In the genomic region with DNA sequence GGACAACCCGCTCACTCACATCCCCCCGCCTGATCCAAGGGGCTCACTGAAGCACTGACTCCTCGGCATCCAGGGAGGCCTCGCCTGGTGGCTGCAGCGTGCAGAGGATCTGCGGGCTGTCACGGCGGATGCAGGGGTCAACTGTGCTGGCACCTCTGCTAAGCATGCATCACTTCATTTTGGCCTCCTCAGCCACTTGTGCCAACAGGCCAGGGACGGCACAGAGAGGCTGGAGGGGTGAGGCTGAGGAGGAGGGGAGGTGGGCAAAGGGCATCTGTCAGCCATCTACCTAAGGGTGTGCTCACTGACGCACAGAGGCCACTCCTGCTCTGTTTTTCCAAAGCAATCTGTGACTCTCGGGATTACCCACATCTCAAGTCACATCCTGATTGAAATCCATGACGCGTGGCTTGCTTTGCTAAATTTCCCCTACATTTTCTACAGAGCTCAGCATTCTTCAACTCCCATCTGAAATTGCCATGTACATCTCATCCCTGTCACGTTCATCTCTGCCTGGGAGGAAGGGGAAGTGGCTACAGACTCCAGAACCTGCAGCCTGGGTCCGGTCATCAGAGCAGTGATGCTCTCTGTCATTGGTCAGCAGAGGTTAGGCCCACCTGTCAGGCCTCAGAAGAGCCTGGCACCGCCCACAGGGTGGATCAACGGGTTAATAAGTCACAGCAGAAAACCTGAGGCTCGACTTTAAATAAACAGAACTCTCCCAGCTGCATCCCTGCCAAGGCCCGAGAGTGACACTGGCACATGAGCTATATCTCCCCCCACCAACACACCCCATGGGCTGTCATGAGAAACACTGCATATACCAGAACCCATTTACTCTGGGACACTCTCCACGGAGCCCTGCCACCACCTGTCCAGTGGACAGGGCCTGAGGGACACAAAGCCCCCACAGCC, we compare ENCODE assay signal across 9 cellular contexts. TPM values are rescaled to one million over a fixed set of nuclear protein-coding genes. Genes with fewer than 3 reads are reported as not detected.
DNase-seq lines count a peak whose midpoint lies in the region; ATAC-seq and TF ChIP-seq lines count a peak whose summit lies in the region.
"Had no signal": no experiment of that assay in that cellular context is flagged by ENCODE, and none has a peak within 500 bp of the region (broad histone marks: within the 10 kb centered on the region; RNA-seq: fewer than 3 reads in every experiment).

No MANE protein-coding gene starts in this region.

- peak; percentile 73 for DNase-seq in G401 (ENCODE audit: low spot score)
- DNase-seq in coronary artery (ENCODE audit: low spot score) = no peak
- no peak for DNase-seq in neural progenitor cell (ENCODE audit: low spot score)
- DNase-seq in activated CD4-positive, CD25-positive, alpha-beta regulatory T cell (lab: John Stamatoyannopoulos, UW) = no peak
- no peak for DNase-seq in NCI-H774 (lab: John Stamatoyannopoulos, UW)
- DNase-seq in AG08395 (ENCODE audit: low spot score) = no peak

- no peak overlapping the region for H3K4me3 ChIP-seq in coronary artery
- H3K4me3 ChIP-seq in neural progenitor cell = no peak overlapping the region
- H3K4me3 ChIP-seq: adrenal gland had no signal

- no peaks in the 10 kb centered on the region for H3K9me3 ChIP-seq in neural progenitor cell (ENCODE audit: low read depth)
- H3K9me3 ChIP-seq: adrenal gland had no signal

- no peak overlapping the region for H3K4me2 ChIP-seq in neural progenitor cell

- ATAC-seq in HG03196 (IDR thresholded peaks at IDR 0.05; ENCODE audit: unreplicated experiment) = peak; percentile 42
- no peak for ATAC-seq in HG03025 (IDR thresholded peaks at IDR 0.05; ENCODE audit: low FRiP score, unreplicated experiment)

- no peak overlapping the region for H3K27ac Mint-ChIP-seq in neural progenitor cell

- peaks cover 22% of the 10 kb centered on the region for H3K4me1 Mint-ChIP-seq in neural progenitor cell

- in situ Hi-C loops in G401 (cut with HindIII; ENCODE audit: low sequenced_read_pairs) = no loop called here

- no peaks in the 10 kb centered on the region for H3K27me3 ChIP-seq in neural progenitor cell
- H3K27me3 ChIP-seq: adrenal gland had no signal

- H3K27me3 Mint-ChIP-seq in neural progenitor cell (ENCODE audit: insufficient read depth, low read depth) = peaks cover 4% of the 10 kb centered on the region

- peak overlapping the region; percentile 27 to 83 for H3K27ac ChIP-seq in coronary artery
- no peak overlapping the region for H3K27ac ChIP-seq in neural progenitor cell

- H3K9me3 Mint-ChIP-seq in neural progenitor cell = no peaks in the 10 kb centered on the region

- no peaks in the 10 kb centered on the region for H3K36me3 ChIP-seq in neural progenitor cell
- H3K36me3 ChIP-seq: adrenal gland had no signal

- H3K36me3 Mint-ChIP-seq in neural progenitor cell = no peaks in the 10 kb centered on the region

- no peaks in the 10 kb centered on the region for H3K4me1 ChIP-seq in neural progenitor cell

- peaks cover 35% of the 10 kb centered on the region for H3K79me2 ChIP-seq in neural progenitor cell (ENCODE audit: low read depth)

- no peaks in the 10 kb centered on the region for H3F3A ChIP-seq in neural progenitor cell (ENCODE audit: low read depth)

- peak overlapping the region; percentile 19 for H3K9ac ChIP-seq in neural progenitor cell

- H4K20me1 ChIP-seq in neural progenitor cell (ENCODE audit: low read depth) = peaks cover 91% of the 10 kb centered on the region

- H2AFZ ChIP-seq in neural progenitor cell (replicated peaks) = no peak overlapping the region

- H3K4me3 Mint-ChIP-seq in neural progenitor cell = no peak overlapping the region

- TF ChIP-seq CTCF in coronary artery (IDR thresholded peaks at IDR 0.05) (no peak), neural progenitor cell (IDR thresholded peaks at IDR 0.05) (no peak)

RNA-seq across cellular contexts. Expression of a gene that starts 17.6 kb away (rescaled TPM):
- 15.9 and 16.0 TPM in 2 replicates for total RNA-seq in G401 (2014; rRNA removed; shearing (Covaris generic))
- 2.9 and 9.8 TPM in 2 replicates for total RNA-seq in neural progenitor cell (ENCODE audit: low replicate concordance)

RNA-seq across cellular contexts. Expression of a gene that starts 39.1 kb away (rescaled TPM):
- 404 and 484 TPM in 2 replicates for total RNA-seq in G401 (2014; rRNA removed; shearing (Covaris generic))
- 115 and 418 TPM in 2 replicates for total RNA-seq in neural progenitor cell (ENCODE audit: low replicate concordance)

RNA-seq across cellular contexts. Expression of a gene that starts 53.4 kb away (rescaled TPM):
- 84.9 and 95.9 TPM in 2 replicates for total RNA-seq in G401 (2014; rRNA removed; shearing (Covaris generic))
- 82.7 and 151 TPM in 2 replicates for total RNA-seq in neural progenitor cell (ENCODE audit: low replicate concordance)
